1 cellular context compared by ENCODE assay signal in the genomic region with DNA sequence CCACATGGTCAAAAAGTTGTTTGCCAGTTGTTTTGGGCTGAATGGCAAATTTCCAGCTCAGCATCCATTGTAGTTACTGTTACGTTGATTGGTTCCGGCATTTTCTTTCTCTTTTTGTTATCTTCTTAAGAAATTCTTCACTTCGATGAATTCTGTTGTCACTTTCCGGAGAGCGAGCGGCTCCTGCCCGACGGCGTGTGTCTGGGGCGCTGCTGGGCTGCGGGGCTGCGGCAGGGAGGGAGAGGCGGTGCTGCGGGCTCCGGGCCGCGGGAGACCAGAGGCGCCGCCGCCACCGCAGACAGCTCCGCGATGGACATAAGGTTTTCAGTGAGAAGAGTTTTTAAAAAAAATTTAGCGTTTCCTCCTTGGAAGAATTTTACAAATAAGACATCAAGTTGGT.
TF ChIP-seq lines count a peak whose summit lies in the region.

No MANE protein-coding gene starts in this region.

TF ChIP-seq in WTC11, 78 proteins besides CTCF, POLR2A, EP300 and RAD21 (continued from another document):
- TF ChIP-seq, protein P1, sequence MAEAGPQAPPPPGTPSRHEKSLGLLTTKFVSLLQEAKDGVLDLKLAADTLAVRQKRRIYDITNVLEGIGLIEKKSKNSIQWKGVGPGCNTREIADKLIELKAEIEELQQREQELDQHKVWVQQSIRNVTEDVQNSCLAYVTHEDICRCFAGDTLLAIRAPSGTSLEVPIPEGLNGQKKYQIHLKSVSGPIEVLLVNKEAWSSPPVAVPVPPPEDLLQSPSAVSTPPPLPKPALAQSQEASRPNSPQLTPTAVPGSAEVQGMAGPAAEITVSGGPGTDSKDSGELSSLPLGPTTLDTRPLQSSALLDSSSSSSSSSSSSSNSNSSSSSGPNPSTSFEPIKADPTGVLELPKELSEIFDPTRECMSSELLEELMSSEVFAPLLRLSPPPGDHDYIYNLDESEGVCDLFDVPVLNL (CRISPR knock-in tag; IDR thresholded peaks at IDR 0.05; ENCODE audit: borderline replicate concordance, low read depth), result no peak
- TF ChIP-seq ATF1 (CRISPR knock-in tag; IDR thresholded peaks at IDR 0.05) (no peak), ZNF396 (CRISPR knock-in tag; IDR thresholded peaks at IDR 0.05; ENCODE audit: borderline replicate concordance) (no peak), FOXJ3 (CRISPR knock-in tag; IDR thresholded peaks at IDR 0.05; ENCODE audit: borderline replicate concordance) (no peak), OVOL2 (CRISPR knock-in tag; IDR thresholded peaks at IDR 0.05; ENCODE audit: borderline replicate concordance) (no peak), ZNF416 (CRISPR knock-in tag; IDR thresholded peaks at IDR 0.05) (no peak), ESRRA (CRISPR knock-in tag; IDR thresholded peaks at IDR 0.05; ENCODE audit: borderline replicate concordance) (no peak)
- TF ChIP-seq, protein P2, sequence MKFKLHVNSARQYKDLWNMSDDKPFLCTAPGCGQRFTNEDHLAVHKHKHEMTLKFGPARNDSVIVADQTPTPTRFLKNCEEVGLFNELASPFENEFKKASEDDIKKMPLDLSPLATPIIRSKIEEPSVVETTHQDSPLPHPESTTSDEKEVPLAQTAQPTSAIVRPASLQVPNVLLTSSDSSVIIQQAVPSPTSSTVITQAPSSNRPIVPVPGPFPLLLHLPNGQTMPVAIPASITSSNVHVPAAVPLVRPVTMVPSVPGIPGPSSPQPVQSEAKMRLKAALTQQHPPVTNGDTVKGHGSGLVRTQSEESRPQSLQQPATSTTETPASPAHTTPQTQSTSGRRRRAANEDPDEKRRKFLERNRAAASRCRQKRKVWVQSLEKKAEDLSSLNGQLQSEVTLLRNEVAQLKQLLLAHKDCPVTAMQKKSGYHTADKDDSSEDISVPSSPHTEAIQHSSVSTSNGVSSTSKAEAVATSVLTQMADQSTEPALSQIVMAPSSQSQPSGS (CRISPR knock-in tag; IDR thresholded peaks at IDR 0.05; ENCODE audit: borderline replicate concordance, low read depth), result no peak
- TF ChIP-seq, protein P3, sequence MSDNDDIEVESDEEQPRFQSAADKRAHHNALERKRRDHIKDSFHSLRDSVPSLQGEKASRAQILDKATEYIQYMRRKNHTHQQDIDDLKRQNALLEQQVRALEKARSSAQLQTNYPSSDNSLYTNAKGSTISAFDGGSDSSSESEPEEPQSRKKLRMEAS (CRISPR knock-in tag; IDR thresholded peaks at IDR 0.05), result no peak; the same call in 1 of the 2 replicates
- TF ChIP-seq, protein P4, sequence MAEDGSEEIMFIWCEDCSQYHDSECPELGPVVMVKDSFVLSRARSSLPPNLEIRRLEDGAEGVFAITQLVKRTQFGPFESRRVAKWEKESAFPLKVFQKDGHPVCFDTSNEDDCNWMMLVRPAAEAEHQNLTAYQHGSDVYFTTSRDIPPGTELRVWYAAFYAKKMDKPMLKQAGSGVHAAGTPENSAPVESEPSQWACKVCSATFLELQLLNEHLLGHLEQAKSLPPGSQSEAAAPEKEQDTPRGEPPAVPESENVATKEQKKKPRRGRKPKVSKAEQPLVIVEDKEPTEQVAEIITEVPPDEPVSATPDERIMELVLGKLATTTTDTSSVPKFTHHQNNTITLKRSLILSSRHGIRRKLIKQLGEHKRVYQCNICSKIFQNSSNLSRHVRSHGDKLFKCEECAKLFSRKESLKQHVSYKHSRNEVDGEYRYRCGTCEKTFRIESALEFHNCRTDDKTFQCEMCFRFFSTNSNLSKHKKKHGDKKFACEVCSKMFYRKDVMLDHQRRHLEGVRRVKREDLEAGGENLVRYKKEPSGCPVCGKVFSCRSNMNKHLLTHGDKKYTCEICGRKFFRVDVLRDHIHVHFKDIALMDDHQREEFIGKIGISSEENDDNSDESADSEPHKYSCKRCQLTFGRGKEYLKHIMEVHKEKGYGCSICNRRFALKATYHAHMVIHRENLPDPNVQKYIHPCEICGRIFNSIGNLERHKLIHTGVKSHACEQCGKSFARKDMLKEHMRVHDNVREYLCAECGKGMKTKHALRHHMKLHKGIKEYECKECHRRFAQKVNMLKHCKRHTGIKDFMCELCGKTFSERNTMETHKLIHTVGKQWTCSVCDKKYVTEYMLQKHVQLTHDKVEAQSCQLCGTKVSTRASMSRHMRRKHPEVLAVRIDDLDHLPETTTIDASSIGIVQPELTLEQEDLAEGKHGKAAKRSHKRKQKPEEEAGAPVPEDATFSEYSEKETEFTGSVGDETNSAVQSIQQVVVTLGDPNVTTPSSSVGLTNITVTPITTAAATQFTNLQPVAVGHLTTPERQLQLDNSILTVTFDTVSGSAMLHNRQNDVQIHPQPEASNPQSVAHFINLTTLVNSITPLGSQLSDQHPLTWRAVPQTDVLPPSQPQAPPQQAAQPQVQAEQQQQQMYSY (CRISPR knock-in tag; IDR thresholded peaks at IDR 0.05), result no peak
- TF ChIP-seq, protein P5, sequence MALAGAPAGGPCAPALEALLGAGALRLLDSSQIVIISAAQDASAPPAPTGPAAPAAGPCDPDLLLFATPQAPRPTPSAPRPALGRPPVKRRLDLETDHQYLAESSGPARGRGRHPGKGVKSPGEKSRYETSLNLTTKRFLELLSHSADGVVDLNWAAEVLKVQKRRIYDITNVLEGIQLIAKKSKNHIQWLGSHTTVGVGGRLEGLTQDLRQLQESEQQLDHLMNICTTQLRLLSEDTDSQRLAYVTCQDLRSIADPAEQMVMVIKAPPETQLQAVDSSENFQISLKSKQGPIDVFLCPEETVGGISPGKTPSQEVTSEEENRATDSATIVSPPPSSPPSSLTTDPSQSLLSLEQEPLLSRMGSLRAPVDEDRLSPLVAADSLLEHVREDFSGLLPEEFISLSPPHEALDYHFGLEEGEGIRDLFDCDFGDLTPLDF (CRISPR knock-in tag; IDR thresholded peaks at IDR 0.05), result no peak
- TF ChIP-seq, protein P6, sequence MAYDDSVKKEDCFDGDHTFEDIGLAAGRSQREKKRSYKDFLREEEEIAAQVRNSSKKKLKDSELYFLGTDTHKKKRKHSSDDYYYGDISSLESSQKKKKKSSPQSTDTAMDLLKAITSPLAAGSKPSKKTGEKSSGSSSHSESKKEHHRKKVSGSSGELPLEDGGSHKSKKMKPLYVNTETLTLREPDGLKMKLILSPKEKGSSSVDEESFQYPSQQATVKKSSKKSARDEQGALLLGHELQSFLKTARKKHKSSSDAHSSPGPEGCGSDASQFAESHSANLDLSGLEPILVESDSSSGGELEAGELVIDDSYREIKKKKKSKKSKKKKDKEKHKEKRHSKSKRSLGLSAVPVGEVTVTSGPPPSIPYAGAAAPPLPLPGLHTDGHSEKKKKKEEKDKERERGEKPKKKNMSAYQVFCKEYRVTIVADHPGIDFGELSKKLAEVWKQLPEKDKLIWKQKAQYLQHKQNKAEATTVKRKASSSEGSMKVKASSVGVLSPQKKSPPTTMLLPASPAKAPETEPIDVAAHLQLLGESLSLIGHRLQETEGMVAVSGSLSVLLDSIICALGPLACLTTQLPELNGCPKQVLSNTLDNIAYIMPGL (CRISPR knock-in tag; IDR thresholded peaks at IDR 0.05), result no peak
- TF ChIP-seq, protein P7, sequence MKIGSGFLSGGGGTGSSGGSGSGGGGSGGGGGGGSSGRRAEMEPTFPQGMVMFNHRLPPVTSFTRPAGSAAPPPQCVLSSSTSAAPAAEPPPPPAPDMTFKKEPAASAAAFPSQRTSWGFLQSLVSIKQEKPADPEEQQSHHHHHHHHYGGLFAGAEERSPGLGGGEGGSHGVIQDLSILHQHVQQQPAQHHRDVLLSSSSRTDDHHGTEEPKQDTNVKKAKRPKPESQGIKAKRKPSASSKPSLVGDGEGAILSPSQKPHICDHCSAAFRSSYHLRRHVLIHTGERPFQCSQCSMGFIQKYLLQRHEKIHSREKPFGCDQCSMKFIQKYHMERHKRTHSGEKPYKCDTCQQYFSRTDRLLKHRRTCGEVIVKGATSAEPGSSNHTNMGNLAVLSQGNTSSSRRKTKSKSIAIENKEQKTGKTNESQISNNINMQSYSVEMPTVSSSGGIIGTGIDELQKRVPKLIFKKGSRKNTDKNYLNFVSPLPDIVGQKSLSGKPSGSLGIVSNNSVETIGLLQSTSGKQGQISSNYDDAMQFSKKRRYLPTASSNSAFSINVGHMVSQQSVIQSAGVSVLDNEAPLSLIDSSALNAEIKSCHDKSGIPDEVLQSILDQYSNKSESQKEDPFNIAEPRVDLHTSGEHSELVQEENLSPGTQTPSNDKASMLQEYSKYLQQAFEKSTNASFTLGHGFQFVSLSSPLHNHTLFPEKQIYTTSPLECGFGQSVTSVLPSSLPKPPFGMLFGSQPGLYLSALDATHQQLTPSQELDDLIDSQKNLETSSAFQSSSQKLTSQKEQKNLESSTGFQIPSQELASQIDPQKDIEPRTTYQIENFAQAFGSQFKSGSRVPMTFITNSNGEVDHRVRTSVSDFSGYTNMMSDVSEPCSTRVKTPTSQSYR (CRISPR knock-in tag; IDR thresholded peaks at IDR 0.05), result no peak
TF ChIP-seq in WTC11: peak in this region for 0.
